Comparison of ENCODE assay signal across 17 cellular contexts in the genomic region with DNA sequence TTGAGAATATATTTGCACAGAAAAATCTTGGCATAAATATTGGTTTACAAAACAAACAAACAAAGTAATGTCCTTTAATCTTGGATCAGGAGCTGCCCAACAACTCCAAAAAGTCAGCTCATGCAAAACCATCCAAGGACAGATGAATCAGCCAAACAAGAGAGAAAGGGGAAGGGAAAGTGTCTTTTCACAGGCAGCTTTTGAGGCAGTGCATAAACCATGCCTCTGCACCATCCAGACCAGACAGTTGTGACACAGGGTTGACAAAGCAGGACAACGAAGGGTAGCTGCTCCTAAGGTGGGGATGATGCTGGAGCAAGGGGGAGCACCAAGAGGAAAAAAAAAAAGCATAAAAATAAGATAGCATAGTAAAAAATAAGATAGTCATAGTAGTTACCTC. TPM values are rescaled to one million over a fixed set of nuclear protein-coding genes. Genes with fewer than 3 reads are reported as not detected.
A peak's percentile ranks its signal among the peaks of the same experiment; 100 is the strongest.
DNase-seq lines count a peak whose midpoint lies in the region; ATAC-seq, FAIRE-seq and TF ChIP-seq lines count a peak whose summit lies in the region.
"Had no signal": no experiment of that assay in that cellular context is flagged by ENCODE, and none has a peak within 500 bp of the region (broad histone marks: within the 10 kb centered on the region; RNA-seq: fewer than 3 reads in every experiment).

No MANE protein-coding gene starts in this region.

- POLR2A ChIA-PET in OCI-LY7 (lab: Charles Lee) = interaction anchor here (1.0 to 8.0 kb wide), 11 partner anchors 9 to 320 kb away, joined by 3 to 117 read pairs (median 9); a partner anchor contains a TSS

- H3K79me2 ChIP-seq in OCI-LY7 (ENCODE audit: insufficient read depth, low read depth, low read length) = peaks cover 71% of the 10 kb centered on the region; the same call in 1 of the 2 replicates

- no peak for TF ChIP-seq CTCF in OCI-LY7 (conservative IDR thresholded peaks at IDR 0.05; ENCODE audit: low read length)

- no peaks in the 10 kb centered on the region for H3K9me3 ChIP-seq in OCI-LY7 (ENCODE audit: low read length)

- H3K4me3 ChIP-seq in OCI-LY7 (ENCODE audit: low read depth, low read length, poor library complexity, severe bottlenecking) = peak overlapping the region; percentile 18

- H3K4me1 ChIP-seq in OCI-LY7 (ENCODE audit: insufficient read depth, low read length, poor library complexity, severe bottlenecking) = peaks cover 70% of the 10 kb centered on the region

- TF ChIP-seq POLR2A in GM12891 (IDR thresholded peaks at IDR 0.05; ENCODE audit: low read depth, low read length) = no peak

- H3K9me2 ChIP-seq in OCI-LY7 (ENCODE audit: insufficient read depth, low read length) = no peaks in the 10 kb centered on the region

- no TSS peak for BruUV-seq in OCI-LY7 (replicated peaks; lab: Mats Ljungman, UMichigan)

- peak overlapping the region; percentile 52 for H3K4me2 ChIP-seq in OCI-LY7 (ENCODE audit: low read length)

- DNase-seq in GM12891 (ENCODE audit: insufficient read length, low spot score) = no peak
- peak; percentile 56 for DNase-seq in OCI-LY7 (ENCODE audit: low spot score)
- DNase-seq in midbrain (lab: John Stamatoyannopoulos, UW) = peak; percentile 5
- no peak for DNase-seq in NCI-H1694 treated with DMSO at 0.1 percent for 48 hours (lab: John Stamatoyannopoulos, UW)
- no peak for DNase-seq in DMS53 (lab: John Stamatoyannopoulos, UW)
- DNase-seq: activated CD8-positive, alpha-beta memory T cell treated with anti-CD3 and anti-CD28 coated beads, Interleukin-2, amount 50 U/mL, for 48 hours; activated naive CD4-positive, alpha-beta T cell treated with Interleukin-2 at 50 U/mL for 16 hours; H9; NCI-H1417 had no signal

- intact Hi-C loops in OCI-LY7 (cut with micrococcal nuclease; ENCODE audit: unreplicated experiment) = no loop called here

- no peak overlapping the region for H2AFZ ChIP-seq in OCI-LY7 (ENCODE audit: low read length)

- FAIRE-seq in GM12891 (lab: Jason Lieb, UNC) = peak; percentile 78
- FAIRE-seq: astrocyte, endothelial cell of umbilical vein, frontal cortex, RCC 7860 had no signal

- ATAC-seq in HG03280 (IDR thresholded peaks at IDR 0.05; ENCODE audit: unreplicated experiment) (peak; percentile 32), HG02571 (IDR thresholded peaks at IDR 0.05; ENCODE audit: unreplicated experiment) (no peak), GM18861 (IDR thresholded peaks at IDR 0.05; ENCODE audit: unreplicated experiment) (no peak)

- no peaks in the 10 kb centered on the region for H4K20me1 ChIP-seq in OCI-LY7 (ENCODE audit: insufficient read depth, low read length)

- peak overlapping the region; percentile 24 for H3K27ac ChIP-seq in OCI-LY7 (ENCODE audit: low read depth, low read length, poor library complexity, severe bottlenecking)

- CTCF ChIA-PET in OCI-LY7 (lab: Charles Lee; ENCODE audit: unreplicated experiment) = interaction anchor here (0.9 to 1.1 kb wide), 3 partner anchors 15 to 68 kb away, joined by 3 to 4 read pairs (median 3); no protein-coding TSS in a partner anchor

- H3K36me3 ChIP-seq in OCI-LY7 (ENCODE audit: insufficient read depth, low read length) = peaks cover 9% of the 10 kb centered on the region

TF ChIP-seq in GM12891, 5 proteins besides CTCF, POLR2A, EP300 and RAD21:
- TF ChIP-seq POU2F2 (IDR thresholded peaks at IDR 0.05; ENCODE audit: low read depth, low read length) (no peak), SPI1 (IDR thresholded peaks at IDR 0.05; ENCODE audit: low read depth, low read length) (peak; percentile 80)

RNA-seq across cellular contexts. Expression of a gene that starts 8.7 kb away (rescaled TPM):
- polyA plus RNA-seq in GM12891 (2012; ENCODE audit: low read depth, missing spikeins) = 14.8 TPM
- 10.8 and 13.5 TPM in 2 replicates for total RNA-seq in OCI-LY7 (2014; rRNA removed; shearing (Covaris generic))
- total RNA-seq in OCI-LY7 (2022) = 18.9 and 22.2 TPM in 2 replicates
- total RNA-seq: astrocyte, endothelial cell of umbilical vein, H9, NCI-H460 had no signal
- polyA plus RNA-seq: endothelial cell of umbilical vein had no signal

RNA-seq across cellular contexts. Expression of a gene that starts 41.9 kb away (rescaled TPM):
- 2.4 TPM for polyA plus RNA-seq in GM12891 (2012; ENCODE audit: low read depth, missing spikeins)
- total RNA-seq in OCI-LY7 (2014; rRNA removed; shearing (Covaris generic)) = 1.1 and 2.4 TPM in 2 replicates
- 2.5 and 2.6 TPM in 2 replicates for total RNA-seq in OCI-LY7 (2022)
- total RNA-seq: astrocyte, endothelial cell of umbilical vein, frontal cortex had no signal
- polyA plus RNA-seq: endothelial cell of umbilical vein had no signal

Comparison
In these comparisons a context has a peak if more than half of its experiments do, and no peak if none do; other contexts are left out.
1. DNase-seq: peak in OCI-LY7 (single experiment) and midbrain (single experiment); none in GM12891 (single experiment), NCI-H1694 treated with DMSO at 0.1 percent for 48 hours (single experiment) and DMS53 (single experiment).